ENCODE assay signal across 8 cellular contexts in the genomic region with DNA sequence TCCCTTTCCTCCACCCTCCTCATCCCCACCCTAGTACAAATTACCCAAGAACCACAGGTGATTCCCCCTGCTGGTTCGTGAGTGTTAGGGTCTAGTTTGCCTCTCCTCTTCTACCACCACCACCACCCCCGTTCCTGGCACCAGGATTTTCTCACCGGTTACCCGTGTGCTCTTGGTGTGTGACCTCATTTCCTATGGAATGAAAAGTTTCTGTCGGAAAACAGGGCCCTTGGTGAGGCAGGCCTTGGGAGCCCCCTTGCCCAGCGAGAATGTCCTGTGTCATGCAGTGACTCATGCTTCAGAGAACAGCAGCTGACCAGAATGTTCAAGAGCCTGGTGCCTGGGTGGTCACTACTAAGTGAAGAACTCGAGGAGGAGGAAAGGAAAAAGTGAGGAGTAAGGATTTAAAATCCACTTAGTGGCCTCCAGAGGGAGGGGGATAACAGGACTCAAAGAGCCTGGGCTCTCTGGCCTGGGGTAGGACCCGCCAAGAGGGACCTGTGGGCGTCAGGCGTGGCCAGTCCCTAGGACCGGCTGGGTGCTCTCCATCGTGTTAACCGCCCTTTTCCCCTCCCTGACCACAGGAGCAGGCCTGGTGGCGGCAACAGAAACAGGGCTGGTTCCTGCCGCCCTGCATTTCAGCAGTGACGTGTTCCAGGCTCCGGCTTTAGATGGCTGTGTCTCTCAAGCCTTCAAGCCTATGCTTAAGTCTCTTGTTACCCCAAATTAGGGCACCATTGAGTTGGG. TPM values are rescaled to one million over a fixed set of nuclear protein-coding genes. Genes with fewer than 3 reads are reported as not detected.
DNase-seq lines count a peak whose midpoint lies in the region; ATAC-seq, FAIRE-seq and TF ChIP-seq lines count a peak whose summit lies in the region.

No MANE protein-coding gene starts in this region.

- DNase-seq in Caki2 (ENCODE audit: low read depth): peak; percentile 99
- peak; percentile 92 for DNase-seq in RKO (ENCODE audit: low spot score)
- peak; percentile 97 for DNase-seq in endothelial cell of umbilical vein (ENCODE audit: low read depth, low spot score)
- peak in 2 of 3 donors; percentile 51 to 66 for DNase-seq in mucosa of descending colon
- peak; percentile 91 for DNase-seq in urothelium cell line (ENCODE audit: low spot score)
- no peak for DNase-seq in activated CD4-positive, alpha-beta T cell treated with anti-CD3 and anti-CD28 coated beads, Interleukin-2, amount 50 U/mL, for 4 hours

- TSS peak; percentile 93 for BruUV-seq in endothelial cell of umbilical vein (replicated peaks; lab: Mats Ljungman, UMichigan)

- TF ChIP-seq POLR2A in endothelial cell of umbilical vein (IDR thresholded peaks at IDR 0.05; ENCODE audit: low read depth, low read length): no peak

- H3K79me2 ChIP-seq in endothelial cell of umbilical vein (ENCODE audit: control insufficient read depth, insufficient read depth, low read length): no peaks in the 10 kb centered on the region

- intact Hi-C loops in endothelial cell of umbilical vein (cut with micrococcal nuclease) (loop anchor here (1.0 to 5.0 kb wide), 5 partner anchors 9 to 231 kb away; a partner anchor contains a TSS), mucosa of descending colon (cut with DNase I, micrococcal nuclease) (no loop called here)

- TF ChIP-seq CTCF in endothelial cell of umbilical vein (IDR thresholded peaks at IDR 0.05; ENCODE audit: extremely low read depth in 1 of 2, insufficient read depth in 1 of 2, low read depth in 1 of 2, low read length in 2 of 2): peak in 1 of 2 donors; percentile 10
- no peak for TF ChIP-seq CTCF in mucosa of descending colon (IDR thresholded peaks at IDR 0.05)

- H3K36me3 ChIP-seq in endothelial cell of umbilical vein (ENCODE audit: control insufficient read depth in 2 of 2, extremely low read depth in 1 of 2, insufficient read depth in 2 of 2, low read length in 2 of 2): no peaks in the 10 kb centered on the region
- H3K36me3 ChIP-seq in mucosa of descending colon (ENCODE audit: low read depth): no peaks in the 10 kb centered on the region

- no peaks in the 10 kb centered on the region for H3K27me3 ChIP-seq in endothelial cell of umbilical vein (ENCODE audit: control insufficient read depth in 2 of 2, insufficient read depth in 2 of 2, low read length in 2 of 2)

- peak; percentile 59 for ATAC-seq in mucosa of descending colon
- ATAC-seq in GM21423 (IDR thresholded peaks at IDR 0.05; ENCODE audit: unreplicated experiment): no peak
- no peak for ATAC-seq in HG03457 (IDR thresholded peaks at IDR 0.05; ENCODE audit: unreplicated experiment)

- FAIRE-seq in endothelial cell of umbilical vein (lab: Jason Lieb, UNC) (peak; percentile 98), urothelium cell line (lab: Jason Lieb, UNC) (no peak)

- in situ Hi-C loops in Caki2 (cut with HindIII; ENCODE audit: low pct_unique_long_range_greater_than_20kb, low sequenced_read_pairs): no loop called here

- H3K27ac ChIP-seq in endothelial cell of umbilical vein (ENCODE audit: insufficient read depth, low read depth, low read length): peak overlapping the region; percentile 99

- peak overlapping the region; percentile 21 for H2AFZ ChIP-seq in endothelial cell of umbilical vein (ENCODE audit: low read depth, low read length)

- peak overlapping the region; percentile 74 for H3K9ac ChIP-seq in endothelial cell of umbilical vein (replicated peaks; ENCODE audit: extremely low read depth, insufficient read depth, low read length)

- H3K4me1 ChIP-seq in endothelial cell of umbilical vein (ENCODE audit: control insufficient read depth, extremely low read depth, insufficient read depth, low read length): peaks cover 27% of the 10 kb centered on the region
- H3K4me1 ChIP-seq in mucosa of descending colon (ENCODE audit: low read depth): peaks cover 25% of the 10 kb centered on the region

- H3K9me3 ChIP-seq in endothelial cell of umbilical vein (replicated peaks; ENCODE audit: control insufficient read depth, insufficient read depth, low read length) (no peaks in the 10 kb centered on the region), mucosa of descending colon (no peaks in the 10 kb centered on the region)

- H3K4me3 ChIP-seq in endothelial cell of umbilical vein (replicated peaks in 1 of 3; ENCODE audit: insufficient read depth in 1 of 3, low read depth in 1 of 3, low read length in 3 of 3) (peak overlapping the region in 2 of 3 experiments; percentile 43 to 52), mucosa of descending colon (no peak overlapping the region)

- dilution Hi-C loops in endothelial cell of umbilical vein (cut with MboI; ENCODE audit: extremely low pct_ligation_motif_present, low sequenced_read_pairs): no loop called here

- no peaks in the 10 kb centered on the region for H4K20me1 ChIP-seq in endothelial cell of umbilical vein (replicated peaks; ENCODE audit: control insufficient read depth, extremely low read depth, insufficient read depth, low read length)

- H3K4me2 ChIP-seq in endothelial cell of umbilical vein (ENCODE audit: insufficient read depth, low read length): peak overlapping the region; percentile 77

- CTCF ChIA-PET in endothelial cell of umbilical vein (lab: Charles Lee): interaction anchor here (0.7 to 3.2 kb wide), 13 partner anchors 9 to 431 kb away, joined by 3 to 38 read pairs (median 4); a partner anchor contains a TSS

- POLR2A ChIA-PET in endothelial cell of umbilical vein (lab: Charles Lee): interaction anchor here (0.6 to 0.7 kb wide), 2 partner anchors 102 to 148 kb away, joined by 3 to 5 read pairs; no protein-coding TSS in a partner anchor

- no peaks in the 10 kb centered on the region for H3K9me1 ChIP-seq in endothelial cell of umbilical vein (replicated peaks; ENCODE audit: control insufficient read depth, extremely low read depth, insufficient read depth, low read length)

TF ChIP-seq in endothelial cell of umbilical vein, 7 proteins besides CTCF, POLR2A, EP300 and RAD21:
- TF ChIP-seq FOS (IDR thresholded peaks at IDR 0.05; ENCODE audit: borderline replicate concordance, insufficient read depth, low read length): peak; percentile 97
- peak; percentile 48 for TF ChIP-seq POLR2AphosphoS5 (IDR thresholded peaks at IDR 0.05; ENCODE audit: insufficient read depth, low read depth, low read length)
- no peak for TF ChIP-seq EZH2 (IDR thresholded peaks at IDR 0.05; ENCODE audit: borderline replicate concordance, low read depth, low read length, severe bottlenecking)
- TF ChIP-seq MYC (IDR thresholded peaks at IDR 0.05; ENCODE audit: low read depth, low read length): peak; percentile 17
- peak; percentile 93 for TF ChIP-seq JUN (IDR thresholded peaks at IDR 0.05; ENCODE audit: borderline replicate concordance, insufficient read depth, insufficient read length, low read depth)
TF ChIP-seq in endothelial cell of umbilical vein: peak in this region for 4.

RNA-seq across cellular contexts. Expression of a gene that starts 30.2 kb away (rescaled TPM):
- not detected in 2 replicates for total RNA-seq in Caki2 (2014; rRNA removed; shearing (Covaris generic); ENCODE audit: low replicate concordance)
- total RNA-seq in endothelial cell of umbilical vein: not detected in 2 replicates
- not detected in 2 replicates for polyA plus RNA-seq in endothelial cell of umbilical vein
- polyA plus RNA-seq in endothelial cell of umbilical vein (2011; cell fraction: cytosol; rRNA removed): not detected in 2 replicates
- polyA plus RNA-seq in endothelial cell of umbilical vein (2011; cell fraction: nucleus; rRNA removed): not detected in 2 replicates
- polyA plus RNA-seq in endothelial cell of umbilical vein (2012): not detected in 2 replicates
- not detected in 2 replicates for polyA minus RNA-seq in endothelial cell of umbilical vein
- polyA minus RNA-seq in endothelial cell of umbilical vein (2011; cell fraction: cytosol; rRNA and poly(A)+ RNA removed): not detected
- not detected in 2 replicates for polyA minus RNA-seq in endothelial cell of umbilical vein (2011; cell fraction: nucleus; rRNA and poly(A)+ RNA removed)
- total RNA-seq in mucosa of descending colon: under 1 TPM in 1 of 3 donors, not detected in 2; 0.41 TPM

RNA-seq across cellular contexts. Expression of a gene that starts 41.4 kb away (rescaled TPM):
- total RNA-seq in Caki2 (2014; rRNA removed; shearing (Covaris generic); ENCODE audit: low replicate concordance): 4.8 and 8.4 TPM in 2 replicates
- total RNA-seq in endothelial cell of umbilical vein (0.99 and 1.1 TPM in 2 replicates), mucosa of descending colon (10 to 100 TPM; 18.3 to 35.1 (median 28.6) TPM)
- polyA plus RNA-seq in endothelial cell of umbilical vein: 0.58 and 0.81 TPM in 2 replicates
- polyA plus RNA-seq in endothelial cell of umbilical vein (2011; cell fraction: cytosol; rRNA removed): 0.32 and 0.39 TPM in 2 replicates
- 0.24 and 0.46 TPM in 2 replicates for polyA plus RNA-seq in endothelial cell of umbilical vein (2011; cell fraction: nucleus; rRNA removed)
- polyA plus RNA-seq in endothelial cell of umbilical vein (2012): 0.47 and 1.2 TPM in 2 replicates
- polyA minus RNA-seq in endothelial cell of umbilical vein: 0.24 and 0.47 TPM in 2 replicates
- polyA minus RNA-seq in endothelial cell of umbilical vein (2011; cell fraction: cytosol; rRNA and poly(A)+ RNA removed): 0.41 TPM
- polyA minus RNA-seq in endothelial cell of umbilical vein (2011; cell fraction: nucleus; rRNA and poly(A)+ RNA removed): 0.05 and 0.10 TPM in 2 replicates

Comparison
In these comparisons a context has a peak if more than half of its experiments do, and no peak if none do; other contexts are left out.
1. DNase-seq: peak in Caki2 (single experiment), RKO (single experiment), endothelial cell of umbilical vein (single experiment), mucosa of descending colon (2 of 3) and urothelium cell line (single experiment); none in activated CD4-positive, alpha-beta T cell treated with anti-CD3 and anti-CD28 coated beads, Interleukin-2, amount 50 U/mL, for 4 hours (0 of 2).